ENCODE assay signal across 13 cellular contexts in the genomic region with DNA sequence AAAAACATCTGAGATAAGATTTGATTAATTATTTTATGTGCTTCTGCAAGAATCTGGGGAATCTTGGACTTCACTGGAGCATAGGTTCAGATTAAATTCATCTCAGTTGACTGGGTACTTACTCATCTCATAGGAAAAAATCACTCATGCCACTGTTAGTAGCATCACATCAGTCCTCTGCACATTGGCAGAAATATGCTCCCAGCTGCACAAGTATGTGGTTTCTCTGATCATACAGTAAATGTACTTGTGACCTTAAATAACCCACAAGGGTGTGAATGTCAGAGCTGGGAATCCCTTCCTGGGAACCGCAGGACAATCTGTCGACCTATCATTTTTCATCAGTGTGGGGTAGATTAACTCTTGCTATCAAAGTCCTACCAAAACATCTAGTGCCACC.
A peak's percentile ranks its signal among the peaks of the same experiment; 100 is the strongest.
DNase-seq lines count a peak whose midpoint lies in the region; ATAC-seq, FAIRE-seq and TF ChIP-seq lines count a peak whose summit lies in the region.
"Had no signal": no experiment of that assay in that cellular context is flagged by ENCODE, and none has a peak within 500 bp of the region (broad histone marks: within the 10 kb centered on the region; RNA-seq: fewer than 3 reads in every experiment).

No MANE protein-coding gene starts in this region.

- H3K9me3 ChIP-seq in small intestine (ENCODE audit: control insufficient read depth, low read depth) = no peaks in the 10 kb centered on the region

- TF ChIP-seq CTCF in choroid plexus epithelial cell (conservative IDR thresholded peaks at IDR 0.05; ENCODE audit: low read depth, low read length) = no peak

- H3K27ac ChIP-seq in caudate nucleus (ENCODE audit: low read depth, low read length) (no peak overlapping the region), small intestine (ENCODE audit: low read depth in 1 of 2, low read length in 1 of 2) (no peak overlapping the region)
- H3K27ac ChIP-seq: skin epidermis had no signal

- no peak for ATAC-seq in HG02798 (IDR thresholded peaks at IDR 0.05; ENCODE audit: poor library complexity, unreplicated experiment)

- H3K27me3 ChIP-seq in small intestine (ENCODE audit: control insufficient read depth in 2 of 2, insufficient read depth in 2 of 2, low read length in 2 of 2) = no peaks in the 10 kb centered on the region

- 42 to 51% (median 47%) methylated on average over 2 of the region's 2 CpGs for WGBS in small intestine, 3 donors

- no peak overlapping the region for H3K4me3 ChIP-seq in choroid plexus epithelial cell (ENCODE audit: low read depth, low read length)
- no peak overlapping the region for H3K4me3 ChIP-seq in small intestine (ENCODE audit: low read depth in 1 of 2, low read length in 2 of 2)
- H3K4me3 ChIP-seq: skin epidermis had no signal

- H3K4me1 ChIP-seq in small intestine (ENCODE audit: control insufficient read depth in 2 of 2, insufficient read depth in 1 of 2, low read depth in 1 of 2, low read length in 1 of 2) = no peaks in the 10 kb centered on the region

- no peak for FAIRE-seq in small intestine (lab: Jason Lieb, UNC)
- FAIRE-seq: GM19239, TTC549 had no signal

- no peaks in the 10 kb centered on the region for H3K36me3 ChIP-seq in small intestine (ENCODE audit: control insufficient read depth in 2 of 2, insufficient read depth in 2 of 2, low read length in 2 of 2)

- DNase-seq in stimulated activated CD4-positive, alpha-beta T cell treated with anti-CD3 and anti-CD28 coated beads, Interleukin-15, amount 100 ng/mL, for 24 hours = peak; percentile 34
- no peak for DNase-seq in stimulated activated CD4-positive, alpha-beta T cell treated with anti-CD3 and anti-CD28 coated beads, Interleukin-12 subunit alpha, Interleukin-12 subunit beta, amount 100 ng/mL, for 4 hours
- DNase-seq in NCI-H82 (lab: John Stamatoyannopoulos, UW) (peak; percentile 68), choroid plexus epithelial cell (ENCODE audit: low read depth) (peak; percentile 60), stromal cell of bone marrow (ENCODE audit: low read depth) (peak; percentile 63), caudate nucleus (lab: John Stamatoyannopoulos, UW) (no peak), small intestine (no peak)
- DNase-seq: activated naive CD4-positive, alpha-beta T cell treated with anti-CD3 and anti-CD28 coated beads, Interleukin-2, amount 50 U/mL, for 16 hours; CD4-positive, CD25-positive, alpha-beta regulatory T cell had no signal

Comparison
In these comparisons a context has a peak if more than half of its experiments do, and no peak if none do; other contexts are left out.
1. DNase-seq: peak in stimulated activated CD4-positive, alpha-beta T cell treated with anti-CD3 and anti-CD28 coated beads, Interleukin-15, amount 100 ng/mL, for 24 hours (single experiment), NCI-H82 (single experiment), choroid plexus epithelial cell (single experiment) and stromal cell of bone marrow (single experiment); none in stimulated activated CD4-positive, alpha-beta T cell treated with anti-CD3 and anti-CD28 coated beads, Interleukin-12 subunit alpha, Interleukin-12 subunit beta, amount 100 ng/mL, for 4 hours (single experiment), caudate nucleus (0 of 61) and small intestine (single experiment).